24 cellular contexts compared by ENCODE assay signal in the genomic region with DNA sequence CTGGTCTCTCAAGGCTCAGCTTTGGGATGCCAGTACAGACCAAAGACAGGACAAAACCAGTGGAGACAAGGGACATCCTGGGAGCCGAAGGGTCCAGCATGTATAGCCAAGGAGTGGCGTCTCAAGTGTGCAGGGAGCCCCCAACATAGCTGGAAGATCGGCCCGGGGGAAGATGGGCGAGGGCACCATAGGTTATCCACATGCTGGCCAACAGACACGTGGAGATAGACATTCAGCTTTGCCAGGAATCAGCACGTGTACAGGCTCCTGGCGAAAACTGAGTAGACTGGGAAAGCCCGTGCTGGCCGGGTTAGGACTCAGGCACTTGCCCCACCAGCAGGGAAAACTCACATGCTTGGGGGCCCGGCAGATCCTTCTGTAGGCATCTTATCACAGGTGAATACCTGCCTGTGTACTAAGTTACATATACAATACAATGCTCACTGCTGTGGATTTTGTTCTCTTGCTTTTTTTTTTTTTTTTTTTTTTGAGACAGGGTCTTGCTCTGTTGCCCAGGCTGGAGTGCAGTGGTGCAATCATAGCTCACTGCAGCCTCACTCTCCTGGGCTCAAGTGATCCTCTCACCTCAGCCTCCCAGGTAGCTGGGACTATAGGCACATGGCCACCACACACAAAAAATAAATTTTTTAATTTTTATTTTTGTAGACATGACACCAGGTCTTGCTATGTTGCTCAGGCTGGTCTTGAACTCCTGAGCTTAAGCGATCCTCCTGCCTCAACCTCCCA. TPM values are rescaled to one million over a fixed set of nuclear protein-coding genes. Genes with fewer than 3 reads are reported as not detected.
DNase-seq lines count a peak whose midpoint lies in the region; ATAC-seq, FAIRE-seq and TF ChIP-seq lines count a peak whose summit lies in the region.
"Had no signal": no experiment of that assay in that cellular context is flagged by ENCODE, and none has a peak within 500 bp of the region (broad histone marks: within the 10 kb centered on the region; RNA-seq: fewer than 3 reads in every experiment).

No MANE protein-coding gene starts in this region.

- ATAC-seq in GM21723 (IDR thresholded peaks at IDR 0.05; ENCODE audit: unreplicated experiment) = no peak
- no peak for ATAC-seq in activated T-cell treated with anti-CD3 and anti-CD28 coated beads, Interleukin-2, amount 50 U/mL, for 72 hours (replicated peaks in 1 of 2)
- ATAC-seq: PC-3, Right ventricle myocardium inferior had no signal

- peaks cover 0 to 8% (median 5%) of the 10 kb centered on the region in 3 experiments for H3K27me3 ChIP-seq in neuronal stem cell (ENCODE audit: control insufficient read depth in 3 of 3, insufficient read depth in 3 of 3, low read depth in 1 of 3, low read length in 3 of 3)
- H3K27me3 ChIP-seq: SJSA1 had no signal

- no peaks in the 10 kb centered on the region for H3K79me1 ChIP-seq in neuronal stem cell (ENCODE audit: low read depth, low read length)

- peaks cover 2% of the 10 kb centered on the region for H3K36me3 Mint-ChIP-seq in T-helper 1 cell treated with Interleukin-12 subunit alpha and Interleukin-12 subunit beta and Interleukin-4 antibody, amounts not matched to agents 30 μg/mL and 1 μg/mL, for 36 hours (ENCODE audit: low read depth)
- H3K36me3 Mint-ChIP-seq in activated T-helper 2 cell treated with anti-CD3 and anti-CD28 coated beads, Interferon-gamma antibody, Interleukin-2, Interleukin-4, amounts not matched to agents 10 μg/mL and 5 μg/mL and 100 μg/mL, durations not matched to agents 14 hours and 24 hours and 36 hours (ENCODE audit: low read depth) = no peaks in the 10 kb centered on the region
- no peaks in the 10 kb centered on the region for H3K36me3 Mint-ChIP-seq in activated T-cell treated with anti-CD3 and anti-CD28 coated beads, Interleukin-2, amount 50 U/mL, for 72 hours (ENCODE audit: insufficient read depth in 2 of 2)

- DNase-seq in T-helper 1 cell (no peak), kidney (peak; percentile 55), neuronal stem cell (ENCODE audit: low spot score) (no peak), ACHN (no peak)
- no peak for DNase-seq in activated T-helper 2 cell treated with anti-CD3 and anti-CD28 coated beads, Interferon-gamma antibody, Interleukin-2, Interleukin-4, amounts not matched to agents 10 μg/mL and 5 μg/mL and 100 μg/mL, durations not matched to agents 14 hours and 24 hours and 36 hours (ENCODE audit: low spot score)
- no peak for DNase-seq in activated T-cell treated with anti-CD3 and anti-CD28 coated beads, Interleukin-2, amount 50 U/mL, for 72 hours
- DNase-seq: DMS153; DND-41; GM23248; H9; MM.1S; NCI-H2029; NCI-H446 treated with DMSO at 0.1 percent for 48 hours; NCI-H526; NCI-H82; NK-92 treated with Interleukin-12 subunit alpha and Interleukin-12 subunit beta, amount 100 ng/mL, for 24 hours; PC-3 had no signal

- WGBS in neuronal stem cell (ENCODE audit: extremely low coverage in 2 of 2, insufficient read length in 2 of 2, insufficient replicate concordance in 1 of 2), 2 donors = no CpG with 5 or more reads among the region's 12 CpGs

- no peak overlapping the region for H3K27ac ChIP-seq in kidney (ENCODE audit: low read depth in 2 of 2, low read length in 2 of 2)
- no peak overlapping the region for H3K27ac ChIP-seq in neuronal stem cell (replicated peaks; ENCODE audit: low read length)
- H3K27ac ChIP-seq: 22Rv1, GM23248, KMS-11, SJSA1 had no signal

- no peak overlapping the region for H3K27ac Mint-ChIP-seq in T-helper 1 cell treated with Interleukin-12 subunit alpha and Interleukin-12 subunit beta and Interleukin-4 antibody, amounts not matched to agents 30 μg/mL and 1 μg/mL, for 36 hours
- no peak overlapping the region for H3K27ac Mint-ChIP-seq in activated T-helper 2 cell treated with anti-CD3 and anti-CD28 coated beads, Interferon-gamma antibody, Interleukin-2, Interleukin-4, amounts not matched to agents 10 μg/mL and 5 μg/mL and 100 μg/mL, durations not matched to agents 14 hours and 24 hours and 36 hours
- H3K27ac Mint-ChIP-seq in activated T-cell treated with anti-CD3 and anti-CD28 coated beads, Interleukin-2, amount 50 U/mL, for 72 hours = no peak overlapping the region
- H3K27ac Mint-ChIP-seq: H9 had no signal

- no peak for TF ChIP-seq CTCF in kidney (IDR thresholded peaks at IDR 0.05; ENCODE audit: borderline replicate concordance, extremely low read depth, insufficient read depth)

- H3K4me3 ChIP-seq in kidney (ENCODE audit: low read length in 2 of 2) (no peak overlapping the region), neuronal stem cell (ENCODE audit: low read length in 2 of 2) (no peak overlapping the region)
- H3K4me3 ChIP-seq: GM23248, SJSA1 had no signal

- no peak overlapping the region for H2BK120ac ChIP-seq in neuronal stem cell (ENCODE audit: low read depth, low read length)

- H3K27me3 Mint-ChIP-seq in T-helper 1 cell treated with Interleukin-12 subunit alpha and Interleukin-12 subunit beta and Interleukin-4 antibody, amounts not matched to agents 30 μg/mL and 1 μg/mL, for 36 hours (ENCODE audit: low read depth) = peaks cover 4% of the 10 kb centered on the region
- peaks cover 6% of the 10 kb centered on the region for H3K27me3 Mint-ChIP-seq in activated T-helper 2 cell treated with anti-CD3 and anti-CD28 coated beads, Interferon-gamma antibody, Interleukin-2, Interleukin-4, amounts not matched to agents 10 μg/mL and 5 μg/mL and 100 μg/mL, durations not matched to agents 14 hours and 24 hours and 36 hours (ENCODE audit: low read depth)
- peaks cover 18% of the 10 kb centered on the region for H3K27me3 Mint-ChIP-seq in activated T-cell treated with anti-CD3 and anti-CD28 coated beads, Interleukin-2, amount 50 U/mL, for 72 hours (ENCODE audit: low read depth)

- FAIRE-seq in kidney (lab: Jason Lieb, UNC) = no peak
- FAIRE-seq: HTR-8/SVneo had no signal

- H4K91ac ChIP-seq in neuronal stem cell (ENCODE audit: low read depth, low read length, poor library complexity) = no peak overlapping the region

- peak overlapping the region; percentile 97 for H2AK5ac ChIP-seq in neuronal stem cell (ENCODE audit: low read depth, low read length)

- H3K4me1 Mint-ChIP-seq in T-helper 1 cell treated with Interleukin-12 subunit alpha and Interleukin-12 subunit beta and Interleukin-4 antibody, amounts not matched to agents 30 μg/mL and 1 μg/mL, for 36 hours (ENCODE audit: low read depth) = peaks cover 10% of the 10 kb centered on the region
- peaks cover 11% of the 10 kb centered on the region for H3K4me1 Mint-ChIP-seq in activated T-helper 2 cell treated with anti-CD3 and anti-CD28 coated beads, Interferon-gamma antibody, Interleukin-2, Interleukin-4, amounts not matched to agents 10 μg/mL and 5 μg/mL and 100 μg/mL, durations not matched to agents 14 hours and 24 hours and 36 hours (ENCODE audit: low read depth)
- H3K4me1 Mint-ChIP-seq in activated T-cell treated with anti-CD3 and anti-CD28 coated beads, Interleukin-2, amount 50 U/mL, for 72 hours (ENCODE audit: low read depth) = peaks cover 12% of the 10 kb centered on the region

- H2AFZ ChIP-seq in neuronal stem cell (ENCODE audit: low read length) = no peak overlapping the region
- H2AFZ ChIP-seq: GM23248 had no signal

- H3K14ac ChIP-seq in neuronal stem cell (ENCODE audit: low read length) = peak overlapping the region; percentile 89

- no peak overlapping the region for H3K9ac ChIP-seq in kidney (ENCODE audit: low read length in 2 of 2)
- H3K9ac ChIP-seq in neuronal stem cell (ENCODE audit: low read depth, low read length, poor library complexity) = peak overlapping the region; percentile 70
- H3K9ac ChIP-seq: GM23248, KMS-11 had no signal

- no peak overlapping the region for H3K4me2 ChIP-seq in neuronal stem cell (ENCODE audit: insufficient read depth, low read length, poor library complexity, severe bottlenecking)
- H3K4me2 ChIP-seq: KMS-11 had no signal

- H3K4me1 ChIP-seq in kidney (ENCODE audit: control insufficient read depth in 1 of 2, insufficient read depth in 1 of 2, low read depth in 1 of 2, low read length in 2 of 2) (peaks cover 0 to 12% of the 10 kb centered on the region in 2 donors), neuronal stem cell (ENCODE audit: control insufficient read depth in 2 of 2, insufficient read depth in 1 of 2, low read depth in 1 of 2, low read length in 2 of 2) (peaks cover 12 to 20% of the 10 kb centered on the region in 2 donors)

- H2BK12ac ChIP-seq in neuronal stem cell (ENCODE audit: low read length) = peak overlapping the region; percentile 84

- no peak overlapping the region for H3K4ac ChIP-seq in neuronal stem cell (ENCODE audit: low read length)

- in situ Hi-C loops in ACHN (cut with HindIII; ENCODE audit: low pct_ligation_motif_present, low pct_unique_long_range_greater_than_20kb, low sequenced_read_pairs) = no loop called here

- intact Hi-C loops in activated T-helper 2 cell treated with anti-CD3 and anti-CD28 coated beads, Interferon-gamma antibody, Interleukin-2, Interleukin-4, amounts not matched to agents 10 μg/mL and 5 μg/mL and 100 μg/mL, durations not matched to agents 14 hours and 24 hours and 36 hours (cut with micrococcal nuclease) = loop anchor here (5.0 to 10.0 kb wide), 2 partner anchors 430 to 553 kb away; a partner anchor contains a TSS
- intact Hi-C loops in kidney (cut with DNase I) = loop anchor here (5.0 kb wide), 1 partner anchor 73 kb away; no protein-coding TSS in a partner anchor

- H3K9me3 ChIP-seq in kidney (ENCODE audit: control insufficient read depth in 1 of 2, low read length in 2 of 2) = no peaks in the 10 kb centered on the region
- no peaks in the 10 kb centered on the region for H3K9me3 ChIP-seq in neuronal stem cell (replicated peaks in 1 of 2; ENCODE audit: control insufficient read depth in 2 of 2, insufficient read depth in 1 of 2, low read depth in 1 of 2, low read length in 2 of 2)

- no peaks in the 10 kb centered on the region for H3K36me3 ChIP-seq in kidney (ENCODE audit: control insufficient read depth in 1 of 2, insufficient read depth in 2 of 2, low read length in 2 of 2)
- H3K36me3 ChIP-seq in neuronal stem cell (replicated peaks in 1 of 2; ENCODE audit: control insufficient read depth in 2 of 2, insufficient read depth in 2 of 2, low read length in 2 of 2) = no peaks in the 10 kb centered on the region
- H3K36me3 ChIP-seq: SJSA1 had no signal

- peak overlapping the region; percentile 19 for H3K23ac ChIP-seq in neuronal stem cell (ENCODE audit: low read depth, low read length, poor library complexity)

- H4K8ac ChIP-seq in neuronal stem cell (ENCODE audit: low read depth, low read length) = no peak overlapping the region

- H3K4me3 Mint-ChIP-seq in T-helper 1 cell treated with Interleukin-12 subunit alpha and Interleukin-12 subunit beta and Interleukin-4 antibody, amounts not matched to agents 30 μg/mL and 1 μg/mL, for 36 hours = peak overlapping the region; percentile 40
- H3K4me3 Mint-ChIP-seq in activated T-helper 2 cell treated with anti-CD3 and anti-CD28 coated beads, Interferon-gamma antibody, Interleukin-2, Interleukin-4, amounts not matched to agents 10 μg/mL and 5 μg/mL and 100 μg/mL, durations not matched to agents 14 hours and 24 hours and 36 hours (ENCODE audit: low read depth) = peak overlapping the region; percentile 13
- H3K4me3 Mint-ChIP-seq in activated T-cell treated with anti-CD3 and anti-CD28 coated beads, Interleukin-2, amount 50 U/mL, for 72 hours = no peak overlapping the region
- H3K4me3 Mint-ChIP-seq: H9 had no signal

- H2BK5ac ChIP-seq in neuronal stem cell (ENCODE audit: low read length) = peak overlapping the region; percentile 35

- H3K9me3 Mint-ChIP-seq in T-helper 1 cell treated with Interleukin-12 subunit alpha and Interleukin-12 subunit beta and Interleukin-4 antibody, amounts not matched to agents 30 μg/mL and 1 μg/mL, for 36 hours = no peaks in the 10 kb centered on the region
- H3K9me3 Mint-ChIP-seq in activated T-helper 2 cell treated with anti-CD3 and anti-CD28 coated beads, Interferon-gamma antibody, Interleukin-2, Interleukin-4, amounts not matched to agents 10 μg/mL and 5 μg/mL and 100 μg/mL, durations not matched to agents 14 hours and 24 hours and 36 hours = no peaks in the 10 kb centered on the region
- H3K9me3 Mint-ChIP-seq in activated T-cell treated with anti-CD3 and anti-CD28 coated beads, Interleukin-2, amount 50 U/mL, for 72 hours = no peaks in the 10 kb centered on the region
- H3K9me3 Mint-ChIP-seq: H9 had no signal

- no peak overlapping the region for H3K18ac ChIP-seq in neuronal stem cell (ENCODE audit: low read length)

- peak overlapping the region; percentile 90 for H2BK15ac ChIP-seq in neuronal stem cell (ENCODE audit: low read length)

RNA-seq across cellular contexts. Expression of a gene that starts 5.6 kb away (rescaled TPM):
- 16.9 and 17.0 TPM in 2 replicates for total RNA-seq in activated T-helper 2 cell treated with anti-CD3 and anti-CD28 coated beads, Interferon-gamma antibody, Interleukin-2, Interleukin-4, amounts not matched to agents 10 μg/mL and 5 μg/mL and 100 μg/mL, durations not matched to agents 14 hours and 24 hours and 36 hours
- 18.7 TPM for total RNA-seq in kidney
- polyA plus RNA-seq in kidney (ENCODE audit: insufficient read depth, low read depth, low replicate concordance) = 26.0 TPM
- polyA plus RNA-seq in neuronal stem cell (2013, experiment 1 of 2) = 21.5 TPM
- polyA plus RNA-seq in neuronal stem cell (2013, experiment 2 of 2) = 21.0 TPM
- 1 to 10 TPM; 3.2 to 4.5 TPM for total RNA-seq in activated T-cell treated with anti-CD3 and anti-CD28 coated beads, Interleukin-2, amount 50 U/mL, for 72 hours

Comparison
In these comparisons a context has a peak if more than half of its experiments do, and no peak if none do; other contexts are left out.
1. H3K4me3 Mint-ChIP-seq: peak in T-helper 1 cell treated with Interleukin-12 subunit alpha and Interleukin-12 subunit beta and Interleukin-4 antibody, amounts not matched to agents 30 μg/mL and 1 μg/mL, for 36 hours (single experiment) and activated T-helper 2 cell treated with anti-CD3 and anti-CD28 coated beads, Interferon-gamma antibody, Interleukin-2, Interleukin-4, amounts not matched to agents 10 μg/mL and 5 μg/mL and 100 μg/mL, durations not matched to agents 14 hours and 24 hours and 36 hours (single experiment); none in activated T-cell treated with anti-CD3 and anti-CD28 coated beads, Interleukin-2, amount 50 U/mL, for 72 hours (0 of 2).